1 cellular context compared by ENCODE assay signal in genomic region chr6:43313813-43314212, GRCh38.
TF ChIP-seq lines count a peak whose summit lies in the region.

No MANE protein-coding gene starts in this region.

TF ChIP-seq in GM12878, 131 proteins besides CTCF, POLR2A, EP300 and RAD21:
- TF ChIP-seq NRF1 (conservative IDR thresholded peaks at IDR 0.05; ENCODE audit: low read depth, low read length) (no peak), YBX1 (IDR thresholded peaks at IDR 0.05) (no peak), E2F4 (IDR thresholded peaks at IDR 0.05; ENCODE audit: low read depth, low read length) (no peak), RAD51 (IDR thresholded peaks at IDR 0.05) (no peak), E2F8 (IDR thresholded peaks at IDR 0.05; ENCODE audit: low read depth, partially characterized antibody) (no peak), TBL1XR1 (IDR thresholded peaks at IDR 0.05; ENCODE audit: low read depth, low read length) (no peak), ZBTB33 (IDR thresholded peaks at IDR 0.05) (no peak), RB1 (IDR thresholded peaks at IDR 0.05; ENCODE audit: borderline replicate concordance) (no peak), NFIC (IDR thresholded peaks at IDR 0.05; ENCODE audit: low read depth, low read length) (no peak), CREB1 (IDR thresholded peaks at IDR 0.05; ENCODE audit: low read depth) (no peak), ZZZ3 (IDR thresholded peaks at IDR 0.05; ENCODE audit: control insufficient read depth, insufficient read length, low read depth) (no peak)
